In the genomic region with DNA sequence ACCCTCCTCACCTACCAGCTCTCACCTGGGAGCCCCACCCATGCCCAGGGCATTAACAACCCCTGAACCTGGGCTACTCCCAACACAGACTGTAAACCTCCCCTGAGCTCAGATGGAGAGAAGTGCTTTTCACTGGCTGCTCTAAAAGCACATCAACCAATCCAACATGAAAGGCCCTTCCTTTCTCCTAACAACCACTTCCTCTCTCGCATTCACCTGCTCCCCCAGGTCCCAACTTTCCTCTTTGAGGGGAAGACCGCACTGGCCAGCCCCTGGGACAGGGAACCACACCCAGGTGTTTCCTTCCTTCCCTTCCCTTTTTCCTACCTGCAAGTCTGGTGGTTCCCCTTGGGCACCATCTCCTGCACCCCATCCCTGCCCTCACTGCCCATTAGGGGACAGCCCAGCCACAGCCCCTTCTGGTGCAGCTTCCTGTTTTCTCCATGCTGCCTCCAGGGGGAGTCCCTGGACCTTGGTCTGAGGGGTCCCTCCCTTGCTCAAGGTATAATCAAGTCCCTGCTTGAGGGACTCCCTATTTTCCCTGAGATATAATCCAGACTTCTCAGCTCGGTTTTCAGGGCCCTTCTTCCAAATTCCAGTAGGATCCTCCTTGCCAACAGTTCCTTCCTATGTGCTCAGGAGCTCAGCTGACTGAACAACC, we compare ENCODE assay signal across 8 cellular contexts. TPM values are rescaled to one million over a fixed set of nuclear protein-coding genes. Genes with fewer than 3 reads are reported as not detected.
DNase-seq lines count a peak whose midpoint lies in the region; ATAC-seq and TF ChIP-seq lines count a peak whose summit lies in the region.

No MANE protein-coding gene starts in this region.

- TF ChIP-seq CTCF in BJ (IDR thresholded peaks at IDR 0.05; ENCODE audit: insufficient read depth, low read depth, low read length) (peak; percentile 57), VCaP (conservative IDR thresholded peaks at IDR 0.05) (peak; percentile 54)

- DNase-seq in BJ (ENCODE audit: low read depth) (no peak), HAP-1 (ENCODE audit: low spot score in 2 of 2) (peak; percentile 40 to 64), kidney tubule cell (ENCODE audit: low spot score) (peak; percentile 52), SHP77 treated with DMSO at 0.1 percent for 48 hours (lab: John Stamatoyannopoulos, UW) (no peak), NCI-H2107 (lab: John Stamatoyannopoulos, UW) (no peak)

- no peaks in the 10 kb centered on the region for H3K27me3 ChIP-seq in BJ (ENCODE audit: control insufficient read depth, insufficient read depth, low read length)
- H3K27me3 ChIP-seq in HAP-1 (ENCODE audit: low read depth), result no peaks in the 10 kb centered on the region

- CTCF ChIA-PET in BJ (lab: Yijun Ruan, JAX), result interaction anchor here (0.5 to 3.6 kb wide), 10 partner anchors 10 to 504 kb away, joined by 3 to 30 read pairs (median 4); no protein-coding TSS in a partner anchor

- H3K4me3 ChIP-seq in BJ (ENCODE audit: low read depth, low read length) (no peak overlapping the region), HAP-1 (no peak overlapping the region)

- ATAC-seq in GM21737 (IDR thresholded peaks at IDR 0.05; ENCODE audit: unreplicated experiment) (no peak), GM21786 (IDR thresholded peaks at IDR 0.05; ENCODE audit: unreplicated experiment) (no peak)

- H3K36me3 ChIP-seq in BJ (ENCODE audit: control insufficient read depth, insufficient read depth, low read length) (no peaks in the 10 kb centered on the region), HAP-1 (replicated peaks) (no peaks in the 10 kb centered on the region)

- in situ Hi-C loops in HAP-1 (cut with MboI; ENCODE audit: low sequenced_read_pairs), result no loop called here

- H3K27ac ChIP-seq in VCaP, result no peak overlapping the region

- no peaks in the 10 kb centered on the region for H3K4me1 ChIP-seq in HAP-1

- POLR2A ChIA-PET in BJ (lab: Charles Lee), result no interaction called here

- no peaks in the 10 kb centered on the region for H3K9me3 ChIP-seq in HAP-1

RNA-seq across cellular contexts. Expression of gene DAB2IP, which starts 30.5 kb away (rescaled TPM):
- 18.1 and 38.1 TPM in 2 replicates for polyA plus RNA-seq in BJ (2011; rRNA removed)
- 41.3 and 44.4 TPM in 2 replicates for polyA minus RNA-seq in BJ (2011; rRNA and poly(A)+ RNA removed)

Comparison
In these comparisons a context has a peak if more than half of its experiments do, and no peak if none do; other contexts are left out.
1. DNase-seq: peak in HAP-1 (2 of 2) and kidney tubule cell (single experiment); none in BJ (single experiment), SHP77 treated with DMSO at 0.1 percent for 48 hours (single experiment) and NCI-H2107 (single experiment).